ENCODE assay signal across 14 cellular contexts in the genomic region with DNA sequence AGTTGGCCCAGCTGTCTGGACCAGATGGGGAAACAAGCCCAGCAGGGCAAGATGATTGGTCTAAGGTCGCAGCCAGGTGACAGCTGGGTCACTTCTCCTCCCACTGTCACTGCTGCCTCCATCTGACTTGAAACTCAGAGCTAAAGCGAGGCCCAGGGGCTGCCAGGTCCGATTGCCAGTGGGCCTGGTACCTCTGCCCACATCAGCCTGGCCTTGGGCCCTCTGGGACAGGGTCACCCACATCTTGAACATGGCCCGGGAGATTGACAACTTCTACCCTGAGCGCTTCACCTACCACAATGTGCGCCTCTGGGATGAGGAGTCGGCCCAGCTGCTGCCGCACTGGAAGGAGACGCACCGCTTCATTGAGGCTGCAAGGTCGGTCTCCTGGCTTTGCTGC.
"Had no signal": no experiment of that assay in that cellular context is flagged by ENCODE, and none has a peak within 500 bp of the region (broad histone marks: within the 10 kb centered on the region; RNA-seq: fewer than 3 reads in every experiment).

No MANE protein-coding gene starts in this region.

- FAIRE-seq: pancreas had no signal

- H3K27me3 ChIP-seq: pancreas, tibial nerve had no signal

- ATAC-seq: activated CD4-positive, CD25-positive, alpha-beta regulatory T cell treated with anti-CD3 and anti-CD28 coated beads, Interleukin-2, amount 50 U/mL, for 24 hours; pancreas; stimulated activated memory B cell treated with anti-CD40 and anti-IgM and Interleukin-4, amounts not matched to agents 10 μg/mL and 1 μg/mL and 100 μg/mL, for 72 hours had no signal

- H3K27ac ChIP-seq: pancreas, tibial nerve had no signal

- H3K4me3 ChIP-seq: lung, pancreas, tibial nerve had no signal

- H3K9me3 ChIP-seq: pancreas, tibial nerve had no signal

- DNase-seq: activated CD4-positive, alpha-beta memory T cell treated with anti-CD3 and anti-CD28 coated beads, Interleukin-2, amount 10 ng/mL, durations not matched to agents 7 days and 5 days; activated CD8-positive, alpha-beta memory T cell treated with anti-CD3 and anti-CD28 coated beads, Interleukin-2, amount 50 U/mL, for 4 hours; activated naive CD4-positive, alpha-beta T cell; activated naive CD8-positive, alpha-beta T cell treated with anti-CD3 and anti-CD28 coated beads, Interleukin-2, amount 10 ng/mL, durations not matched to agents 7 days and 5 days; central memory CD4-positive, alpha-beta T cell; cortex of kidney; effector CD4-positive, alpha-beta T cell; foreskin melanocyte; immature natural killer cell had no signal
